1 cellular context compared by ENCODE assay signal in the genomic region with DNA sequence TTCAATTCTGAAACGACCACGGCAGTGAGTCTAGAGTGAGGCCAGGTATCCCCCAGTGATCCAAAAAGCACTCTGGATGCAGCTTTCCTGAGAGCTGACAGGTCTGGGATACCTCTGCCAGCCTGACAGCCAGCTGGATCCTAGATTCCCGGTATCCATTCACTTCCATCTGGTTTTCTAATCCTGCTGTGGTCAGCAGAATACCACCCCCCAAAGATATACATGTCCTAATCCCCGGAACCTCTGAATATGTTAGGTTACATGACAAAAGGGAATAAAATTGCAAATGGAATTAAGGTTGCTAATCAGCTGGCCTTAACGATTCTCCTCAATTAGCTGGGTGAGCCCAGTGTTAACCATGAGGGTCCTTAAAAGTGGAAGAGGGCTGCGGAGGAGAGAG.
TF ChIP-seq lines count a peak whose summit lies in the region.

No MANE protein-coding gene starts in this region.

TF ChIP-seq in endothelial cell of umbilical vein, 7 proteins besides CTCF, POLR2A, EP300 and RAD21:
- TF ChIP-seq EZH2 (IDR thresholded peaks at IDR 0.05; ENCODE audit: borderline replicate concordance, low read depth, low read length, severe bottlenecking) (no peak), GATA2 (IDR thresholded peaks at IDR 0.05; ENCODE audit: insufficient read depth, insufficient read length, low read depth, low read length) (no peak), MYC (IDR thresholded peaks at IDR 0.05; ENCODE audit: low read depth, low read length) (no peak)
TF ChIP-seq in endothelial cell of umbilical vein: peak in this region for 0.
